1 cellular context compared by ENCODE assay signal in genomic region chr9:132237481-132237880, GRCh38.
TF ChIP-seq lines count a peak whose summit lies in the region.

No MANE protein-coding gene starts in this region.

TF ChIP-seq in SK-N-SH treated with all-trans-retinoic acid at 6 μM for 48 hours, 23 proteins besides CTCF, POLR2A, EP300 and RAD21 (continued from another document):
- TF ChIP-seq PATZ1 (CRISPR knock-in tag; IDR thresholded peaks at IDR 0.05; ENCODE audit: borderline replicate concordance) (no peak), RARB (CRISPR knock-in tag; IDR thresholded peaks at IDR 0.05) (no peak), PPARA (CRISPR knock-in tag; IDR thresholded peaks at IDR 0.05; ENCODE audit: borderline replicate concordance) (no peak), ZFP30 (CRISPR knock-in tag; IDR thresholded peaks at IDR 0.05) (no peak), ISL1 (CRISPR knock-in tag; IDR thresholded peaks at IDR 0.05) (no peak), SNAI2 (CRISPR knock-in tag; IDR thresholded peaks at IDR 0.05) (no peak), TCF4 (CRISPR knock-in tag; IDR thresholded peaks at IDR 0.05; ENCODE audit: borderline replicate concordance) (no peak), ZNF70 (CRISPR knock-in tag; IDR thresholded peaks at IDR 0.05) (no peak), ZNF565 (CRISPR knock-in tag; conservative IDR thresholded peaks at IDR 0.05; ENCODE audit: low read depth) (no peak), OSR1 (CRISPR knock-in tag; IDR thresholded peaks at IDR 0.05) (no peak), ARNTL (CRISPR knock-in tag; IDR thresholded peaks at IDR 0.05; ENCODE audit: borderline replicate concordance, low read depth) (no peak), BACH2 (CRISPR knock-in tag; IDR thresholded peaks at IDR 0.05; ENCODE audit: borderline replicate concordance) (no peak), GLIS3 (CRISPR knock-in tag; IDR thresholded peaks at IDR 0.05) (no peak), POU6F1 (CRISPR knock-in tag; IDR thresholded peaks at IDR 0.05; ENCODE audit: borderline replicate concordance, low read depth) (no peak), ZNF8 (CRISPR knock-in tag; IDR thresholded peaks at IDR 0.05) (no peak)
TF ChIP-seq in SK-N-SH treated with all-trans-retinoic acid at 6 μM for 48 hours: peak in this region for 0.
